20 cellular contexts compared by ENCODE assay signal in the genomic region with DNA sequence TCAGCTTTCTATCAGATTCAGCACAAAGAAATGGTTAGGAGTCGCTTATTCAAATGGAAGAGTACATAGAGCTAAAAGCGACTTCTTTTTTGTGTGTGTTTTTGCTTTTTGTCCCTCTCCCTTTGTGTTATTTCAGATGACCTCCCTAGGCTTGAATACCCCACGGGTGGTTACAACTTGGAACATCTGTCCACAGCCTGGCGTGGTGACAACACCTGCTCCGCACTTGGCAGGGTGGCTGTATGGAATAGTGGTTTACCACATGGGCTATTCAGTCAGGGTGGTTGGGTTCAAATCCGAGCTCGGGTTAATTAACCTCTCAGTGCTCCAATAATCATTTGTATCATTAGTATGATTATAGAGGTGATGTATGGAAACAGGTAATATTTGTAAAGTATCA.
"Had no signal": no experiment of that assay in that cellular context is flagged by ENCODE, and none has a peak within 500 bp of the region (broad histone marks: within the 10 kb centered on the region; RNA-seq: fewer than 3 reads in every experiment).

No MANE protein-coding gene starts in this region.

- H3K9me3 ChIP-seq: body of pancreas, esophagus squamous epithelium, lower lobe of right lung, right lobe of liver, stomach, vagina had no signal

- H3K9ac ChIP-seq: parathyroid adenoma had no signal

- H3K27me3 ChIP-seq: body of pancreas, esophagus squamous epithelium, stomach, vagina had no signal

- ATAC-seq: activated CD8-positive, alpha-beta memory T cell treated with anti-CD3 and anti-CD28 coated beads, Interleukin-2, amount 10 ng/mL, durations not matched to agents 7 days and 5 days; body of pancreas; left colon; lower lobe of right lung; right lobe of liver; stimulated activated effector memory CD8-positive, alpha-beta T cell treated with anti-CD3 and anti-CD28 coated beads, Interleukin-12 subunit alpha, Interleukin-12 subunit beta, amount 100 ng/mL, for 72 hours had no signal

- DNase-seq: activated CD4-positive, alpha-beta memory T cell treated with anti-CD3 and anti-CD28 coated beads, Interleukin-2, amount 10 ng/mL, durations not matched to agents 7 days and 5 days; activated CD4-positive, alpha-beta T cell treated with anti-CD3 and anti-CD28 coated beads for 48 hours; activated CD4-positive, CD25-positive, alpha-beta regulatory T cell; activated CD8-positive, alpha-beta memory T cell treated with anti-CD3 and anti-CD28 coated beads, Interleukin-2, amount 10 ng/mL, durations not matched to agents 7 days and 5 days; activated naive CD8-positive, alpha-beta T cell treated with anti-CD3 and anti-CD28 coated beads for 36 hours; amniotic stem cell; body of pancreas; dermis blood vessel endothelial cell; effector memory CD4-positive, alpha-beta T cell; esophagus squamous epithelium; left colon; lower lobe of right lung; right lobe of liver; stimulated activated CD4-positive, alpha-beta T cell treated with anti-CD3 and anti-CD28 coated beads, Interleukin-4, amount 100 ng/mL, for 24 hours; stomach; trophoblast cell had no signal

- H3K4me3 ChIP-seq: body of pancreas, esophagus squamous epithelium, lower lobe of right lung, right lobe of liver, smooth muscle cell, stomach, vagina had no signal

- H2AFZ ChIP-seq: parathyroid adenoma had no signal

- H3K36me3 ChIP-seq: esophagus squamous epithelium, lower lobe of right lung, right lobe of liver, stomach, vagina had no signal

- H3K4me2 ChIP-seq: smooth muscle cell had no signal

- H3K4me1 ChIP-seq: body of pancreas, esophagus squamous epithelium, lower lobe of right lung, parathyroid adenoma, right lobe of liver, stomach, vagina had no signal

- H3K27ac ChIP-seq: body of pancreas, esophagus squamous epithelium, lower lobe of right lung, parathyroid adenoma, right lobe of liver, stomach, vagina had no signal
